ENCODE assay signal across 23 cellular contexts in genomic region chr1:113326976-113327375, GRCh38.
"Had no signal": no experiment of that assay in that cellular context is flagged by ENCODE, and none has a peak within 500 bp of the region (broad histone marks: within the 10 kb centered on the region; RNA-seq: fewer than 3 reads in every experiment).

No MANE protein-coding gene starts in this region.

- H3K4me1 ChIP-seq: esophagus muscularis mucosa, gastrocnemius medialis, heart right ventricle, left lung, lower lobe of right lung had no signal

- DNase-seq: dermis blood vessel endothelial cell; dorsolateral prefrontal cortex; effector CD4-positive, alpha-beta T cell; effector memory CD4-positive, alpha-beta T cell; foreskin melanocyte; gastrocnemius medialis; glutamatergic neuron; head of caudate nucleus; heart right ventricle; hippocampal formation; immature natural killer cell; islet precursor cell; left cardiac atrium; left lung; left ventricle myocardium superior; lower lobe of right lung; mesendoderm; midbrain; naive thymus-derived CD4-positive, alpha-beta T cell had no signal

- FAIRE-seq: colon, endothelial cell of umbilical vein had no signal

- ATAC-seq: gastrocnemius medialis; heart right ventricle; left cardiac atrium; left lung; left ventricle myocardium superior; lower lobe of right lung; naive thymus-derived CD4-positive, alpha-beta T cell had no signal

- H3K9me3 ChIP-seq: esophagus muscularis mucosa, gastrocnemius medialis, heart right ventricle, left lung, lower lobe of right lung had no signal

- H3K27ac ChIP-seq: coronary artery, dorsolateral prefrontal cortex, esophagus muscularis mucosa, gastrocnemius medialis, heart right ventricle, left lung, lower lobe of right lung had no signal

- H3K4me3 ChIP-seq: coronary artery, dorsolateral prefrontal cortex, esophagus muscularis mucosa, gastrocnemius medialis, heart right ventricle, left lung, lower lobe of right lung had no signal

- H3K36me3 ChIP-seq: esophagus muscularis mucosa, gastrocnemius medialis, heart right ventricle, left lung, lower lobe of right lung had no signal

- H3K27me3 ChIP-seq: dorsolateral prefrontal cortex, esophagus muscularis mucosa, gastrocnemius medialis, heart right ventricle, left lung had no signal
